Comparison of ENCODE assay signal across 8 cellular contexts in the genomic region with DNA sequence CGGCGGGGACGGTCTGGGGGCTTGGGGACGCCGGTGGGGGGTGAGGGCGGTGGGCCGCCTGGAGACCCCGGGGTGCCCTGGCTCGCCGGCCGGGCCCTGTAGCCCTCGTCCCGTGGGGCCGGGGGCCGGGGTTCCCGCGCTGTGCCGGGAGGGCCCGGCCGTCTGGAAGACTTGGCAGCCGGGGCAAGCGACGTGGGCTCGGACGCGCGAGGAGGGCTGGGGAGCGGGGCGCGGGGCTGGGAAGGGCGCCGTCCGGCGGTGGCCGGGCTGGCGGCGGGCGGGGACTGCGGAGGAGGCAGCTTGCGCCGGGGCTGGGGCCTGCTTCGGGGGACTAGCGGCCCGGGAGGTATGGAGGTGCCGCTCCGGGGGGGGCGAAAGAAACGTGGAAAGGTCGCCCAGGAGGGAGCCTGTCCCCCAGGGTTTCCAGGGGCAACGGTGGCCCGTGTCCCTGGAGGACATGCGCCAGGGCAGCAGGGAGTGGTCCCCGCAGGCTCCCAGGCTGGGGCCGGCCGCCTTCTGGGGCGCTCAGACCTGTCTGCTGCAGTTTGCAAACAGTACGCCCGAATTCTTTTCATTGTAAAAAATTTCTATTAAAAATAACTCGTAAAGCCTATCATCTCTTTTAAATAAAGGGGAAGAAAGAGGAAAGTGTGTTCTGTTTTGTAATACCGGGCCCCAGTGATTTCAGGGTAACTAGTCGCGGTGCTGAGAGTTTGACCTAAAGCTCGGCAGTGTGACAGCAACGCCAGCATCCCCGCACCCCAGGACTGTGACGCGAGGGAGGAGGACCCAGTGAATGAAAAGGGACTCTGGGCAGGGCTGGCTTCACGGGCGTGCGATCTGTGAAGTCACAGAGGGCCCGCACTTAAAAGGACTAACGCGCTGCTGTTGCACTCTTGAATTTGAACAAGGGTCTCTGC. TPM values are rescaled to one million over a fixed set of nuclear protein-coding genes. Genes with fewer than 3 reads are reported as not detected.
DNase-seq lines count a peak whose midpoint lies in the region; ATAC-seq and TF ChIP-seq lines count a peak whose summit lies in the region.

No MANE protein-coding gene starts in this region.

- H3K9me3 ChIP-seq in PC-3 (ENCODE audit: low read length) (no peaks in the 10 kb centered on the region), testis (no peaks in the 10 kb centered on the region)

- H3K36me3 Mint-ChIP-seq in neural crest cell (ENCODE audit: low read depth) = no peaks in the 10 kb centered on the region

- peak overlapping the region; percentile 92 for H3K4me3 Mint-ChIP-seq in neural crest cell

- peaks cover 20% of the 10 kb centered on the region for H3K4me1 Mint-ChIP-seq in neural crest cell

- H4K20me1 ChIP-seq in PC-3 (ENCODE audit: low read length) = no peaks in the 10 kb centered on the region

- H3K27me3 ChIP-seq in PC-3 (ENCODE audit: low read length) (peaks cover 40% of the 10 kb centered on the region), foreskin keratinocyte (no peaks in the 10 kb centered on the region), testis (no peaks in the 10 kb centered on the region)

- H3K4me1 ChIP-seq in PC-3 (ENCODE audit: insufficient read depth, low read length) (peaks cover 20% of the 10 kb centered on the region), foreskin keratinocyte (no peaks in the 10 kb centered on the region), testis (peaks cover 9% of the 10 kb centered on the region)

- intact Hi-C loops in PC-3 (cut with micrococcal nuclease) (loop anchor here (5.0 kb wide), 1 partner anchor 145 kb away; no protein-coding TSS in a partner anchor), testis (cut with DNase I; ENCODE audit: low total_unique reads) (no loop called here)

- peaks cover 8% of the 10 kb centered on the region; the same call in 1 of the 2 replicates for H3K79me2 ChIP-seq in PC-3 (ENCODE audit: low read length)

- ATAC-seq in GM18861 (IDR thresholded peaks at IDR 0.05; ENCODE audit: unreplicated experiment) = peak; percentile 31
- ATAC-seq in HG03066 (IDR thresholded peaks at IDR 0.05; ENCODE audit: low read depth, unreplicated experiment) = peak; percentile 33
- peak; percentile 58 for ATAC-seq in PC-3
- ATAC-seq in foreskin keratinocyte = peak; percentile 46

- peak overlapping the region; percentile 87 for H3K4me2 ChIP-seq in PC-3 (ENCODE audit: low read length)

- H3K27ac Mint-ChIP-seq in neural crest cell (ENCODE audit: unreplicated experiment) = peak overlapping the region; percentile 60

- peak; percentile 23; the same call in 1 of the 2 replicates for TF ChIP-seq CTCF in PC-3 (conservative IDR thresholded peaks at IDR 0.05; ENCODE audit: low read depth, low read length)
- TF ChIP-seq CTCF in foreskin keratinocyte (conservative IDR thresholded peaks at IDR 0.05) = peak; percentile 32
- TF ChIP-seq CTCF in neural crest cell (conservative IDR thresholded peaks at IDR 0.05) = peak; percentile 32
- TF ChIP-seq CTCF in testis (IDR thresholded peaks at IDR 0.05) = peak in 1 of 3 experiments; percentile 10

- no peaks in the 10 kb centered on the region for H3K9me2 ChIP-seq in PC-3 (replicated peaks; ENCODE audit: low read length)

- CTCF ChIA-PET in PC-3 (lab: Charles Lee) = no interaction called here

- no peaks in the 10 kb centered on the region for H3K9me3 Mint-ChIP-seq in neural crest cell

- H3K27ac ChIP-seq in PC-3 (ENCODE audit: low read length) (no peak overlapping the region), foreskin keratinocyte (peak overlapping the region; percentile 63), testis (peak overlapping the region; percentile 86 to 95)

- BruUV-seq in PC-3 (replicated peaks; lab: Mats Ljungman, UMichigan) = no TSS peak

- 2 to 5% methylated on average over 29 to 72 of the region's 73 CpGs for WGBS in testis, 2 donors

- peak overlapping the region; percentile 56 for H3K9ac ChIP-seq in PC-3 (ENCODE audit: low read length)

- H3K36me3 ChIP-seq in PC-3 (ENCODE audit: low read depth, low read length) (no peaks in the 10 kb centered on the region), testis (ENCODE audit: low read depth, missing control alignments) (no peaks in the 10 kb centered on the region)

- no peak for TF ChIP-seq POLR2A in testis (IDR thresholded peaks at IDR 0.05)

- H3K27me3 Mint-ChIP-seq in neural crest cell (ENCODE audit: low read depth) = peaks cover 36% of the 10 kb centered on the region

- peak; percentile 57 for DNase-seq in A172 (ENCODE audit: low spot score)
- DNase-seq in PC-3 = peak; percentile 34
- DNase-seq in activated effector memory CD4-positive, alpha-beta T cell treated with anti-CD3 and anti-CD28 coated beads, Interleukin-2, amount 50 U/mL, for 16 hours = peak; percentile 87
- no peak for DNase-seq in foreskin keratinocyte
- peak; percentile 53 for DNase-seq in neural crest cell (ENCODE audit: low read depth, low spot score)
- DNase-seq in testis = peak; percentile 74

- POLR2A ChIA-PET in PC-3 (lab: Charles Lee; ENCODE audit: unreplicated experiment) = no interaction called here

- H3K4me3 ChIP-seq in PC-3 (ENCODE audit: low read length) = peak overlapping the region; percentile 71
- peak overlapping the region; percentile 75 to 79 for H3K4me3 ChIP-seq in testis

- peak overlapping the region; percentile 74 for H2AFZ ChIP-seq in PC-3 (ENCODE audit: low read length)

- no peaks in the 10 kb centered on the region for H3F3A ChIP-seq in PC-3 (ENCODE audit: low read length, unreplicated experiment)

RNA-seq across cellular contexts. Expression of gene ANKH, which starts 0.8 kb away (rescaled TPM):
- total RNA-seq in A172 (2014; rRNA removed; shearing (Covaris generic)) = 7.0 and 8.0 TPM in 2 replicates
- 10.9 and 11.6 TPM in 2 replicates for total RNA-seq in PC-3 (2014; rRNA removed)
- total RNA-seq in foreskin keratinocyte = 8.7 and 14.0 TPM in 2 replicates
- 9.8 and 11.8 TPM in 2 replicates for polyA plus RNA-seq in foreskin keratinocyte
- total RNA-seq in neural crest cell = 28.6 and 32.3 TPM in 2 replicates
- total RNA-seq in testis = 10 to 100 TPM; 14.3 to 16.2 TPM
- polyA plus RNA-seq in testis (ENCODE audit: insufficient read depth, low read depth, low replicate concordance) = 15.8 TPM

Comparison
In these comparisons a context has a peak if more than half of its experiments do, and no peak if none do; other contexts are left out.
1. DNase-seq: peak in A172 (single experiment), PC-3 (single experiment), activated effector memory CD4-positive, alpha-beta T cell treated with anti-CD3 and anti-CD28 coated beads, Interleukin-2, amount 50 U/mL, for 16 hours (single experiment), neural crest cell (single experiment) and testis (single experiment); none in foreskin keratinocyte (0 of 2).
2. Peak in every context shown above with its lines, with median percentiles within 50 percentile points of each other: ATAC-seq.